Comparison of ENCODE assay signal across 1 cellular context in the genomic region with DNA sequence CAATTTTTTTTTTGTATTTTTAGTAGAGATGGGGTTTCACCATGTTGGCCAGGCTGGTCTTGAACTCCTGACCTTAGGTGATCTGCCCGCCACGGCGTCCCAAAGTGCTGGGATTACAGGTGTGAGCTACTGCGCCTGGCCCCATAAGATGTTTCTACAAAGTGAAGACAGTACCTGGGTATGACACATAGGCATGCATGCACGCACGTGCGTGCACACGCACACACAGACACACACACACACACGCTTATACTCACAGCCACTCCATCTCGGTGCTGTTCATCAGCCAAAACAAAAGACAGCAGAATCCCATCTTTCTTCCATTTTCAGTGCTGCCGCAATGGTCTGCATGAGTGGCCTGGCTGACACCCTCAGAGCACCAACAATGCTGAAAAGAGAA.
TF ChIP-seq lines count a peak whose summit lies in the region.

No MANE protein-coding gene starts in this region.

TF ChIP-seq in IMR-90, 13 proteins besides CTCF, POLR2A, EP300 and RAD21:
- no peak for TF ChIP-seq CEBPB (IDR thresholded peaks at IDR 0.05; ENCODE audit: low read depth, low read length)
- no peak for TF ChIP-seq MAFK (IDR thresholded peaks at IDR 0.05; ENCODE audit: low read depth, low read length)
- TF ChIP-seq MAZ (IDR thresholded peaks at IDR 0.05; ENCODE audit: borderline replicate concordance, low read depth, low read length), result no peak
- TF ChIP-seq BHLHE40 (IDR thresholded peaks at IDR 0.05; ENCODE audit: low read depth, low read length), result no peak
- TF ChIP-seq MXI1 (IDR thresholded peaks at IDR 0.05; ENCODE audit: borderline replicate concordance, low read depth, low read length), result no peak
- TF ChIP-seq USF2 (IDR thresholded peaks at IDR 0.05; ENCODE audit: low read depth, low read length), result no peak
- no peak for TF ChIP-seq SMC3 (IDR thresholded peaks at IDR 0.05; ENCODE audit: low read depth, low read length)
- TF ChIP-seq NFE2L2 (IDR thresholded peaks at IDR 0.05; ENCODE audit: low read depth, low read length), result no peak
- TF ChIP-seq RFX5 (IDR thresholded peaks at IDR 0.05; ENCODE audit: low read depth, low read length), result no peak
- no peak for TF ChIP-seq CHD1 (IDR thresholded peaks at IDR 0.05; ENCODE audit: low read depth, low read length)
- no peak for TF ChIP-seq FOS (IDR thresholded peaks at IDR 0.05; ENCODE audit: low read depth, low read length)
- TF ChIP-seq, protein P1, sequence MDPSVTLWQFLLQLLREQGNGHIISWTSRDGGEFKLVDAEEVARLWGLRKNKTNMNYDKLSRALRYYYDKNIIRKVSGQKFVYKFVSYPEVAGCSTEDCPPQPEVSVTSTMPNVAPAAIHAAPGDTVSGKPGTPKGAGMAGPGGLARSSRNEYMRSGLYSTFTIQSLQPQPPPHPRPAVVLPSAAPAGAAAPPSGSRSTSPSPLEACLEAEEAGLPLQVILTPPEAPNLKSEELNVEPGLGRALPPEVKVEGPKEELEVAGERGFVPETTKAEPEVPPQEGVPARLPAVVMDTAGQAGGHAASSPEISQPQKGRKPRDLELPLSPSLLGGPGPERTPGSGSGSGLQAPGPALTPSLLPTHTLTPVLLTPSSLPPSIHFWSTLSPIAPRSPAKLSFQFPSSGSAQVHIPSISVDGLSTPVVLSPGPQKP (IDR thresholded peaks at IDR 0.05; ENCODE audit: borderline replicate concordance, low read depth, low read length), result no peak
- no peak for TF ChIP-seq RCOR1 (IDR thresholded peaks at IDR 0.05; ENCODE audit: insufficient replicate concordance, low read length)
